In the genomic region with DNA sequence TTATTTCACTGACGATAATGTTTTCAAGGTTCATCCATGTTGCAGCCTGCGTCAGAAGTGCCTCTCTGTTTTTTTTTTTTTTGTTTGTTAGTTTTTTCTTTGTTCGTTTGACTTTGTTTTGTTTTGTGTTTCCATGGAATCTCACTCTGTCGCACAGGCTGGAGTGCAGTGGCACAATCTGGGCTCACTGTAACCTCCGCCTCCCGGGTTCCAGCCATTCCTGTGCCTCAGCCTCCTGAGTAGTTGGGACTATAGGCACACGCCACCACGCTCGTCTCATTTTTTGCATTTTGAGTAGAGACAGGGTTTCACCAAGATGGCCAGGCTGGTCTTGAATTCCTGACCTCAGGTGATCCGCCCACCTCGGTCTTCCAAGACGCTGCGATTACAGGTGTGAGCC, we compare ENCODE assay signal across 1 cellular context. TPM values are rescaled to one million over a fixed set of nuclear protein-coding genes. Genes with fewer than 3 reads are reported as not detected.
"Had no signal": no experiment of that assay in that cellular context is flagged by ENCODE, and none has a peak within 500 bp of the region (broad histone marks: within the 10 kb centered on the region; RNA-seq: fewer than 3 reads in every experiment).

No MANE protein-coding gene starts in this region.

RNA-seq across cellular contexts. Expression of a gene that starts 43.1 kb away (rescaled TPM):
- polyA plus RNA-seq: aorta had no signal
